2 cellular contexts compared by ENCODE assay signal in genomic region chr17:76247304-76247703, GRCh38.
A peak's percentile ranks its signal among the peaks of the same experiment; 100 is the strongest.
TF ChIP-seq lines count a peak whose summit lies in the region.

No MANE protein-coding gene starts in this region.

TF ChIP-seq in HepG2, 621 proteins besides CTCF, POLR2A, EP300 and RAD21:
- TF ChIP-seq TRAFD1 (CRISPR knock-in tag; IDR thresholded peaks at IDR 0.05; ENCODE audit: borderline replicate concordance) (peak; percentile 9; the same call in 1 of the 2 replicates), ZNF558 (CRISPR knock-in tag; IDR thresholded peaks at IDR 0.05; ENCODE audit: borderline replicate concordance) (no peak)
TF ChIP-seq in HepG2: peak in this region for 1.

TF ChIP-seq in K562, 482 proteins besides CTCF, POLR2A, EP300 and RAD21:
- TF ChIP-seq ZBTB33 (CRISPR knock-in tag; IDR thresholded peaks at IDR 0.05) = 0 out of 2 replicates have a peak, but pooled peaks have one; percentile 16
- no peak for TF ChIP-seq ZNF586 (CRISPR knock-in tag; conservative IDR thresholded peaks at IDR 0.05)
- no peak for TF ChIP-seq ZNF76 (CRISPR knock-in tag; IDR thresholded peaks at IDR 0.05; ENCODE audit: borderline replicate concordance)
- no peak for TF ChIP-seq PHF20 (IDR thresholded peaks at IDR 0.05; ENCODE audit: partially characterized antibody)
